19 cellular contexts compared by ENCODE assay signal in the genomic region with DNA sequence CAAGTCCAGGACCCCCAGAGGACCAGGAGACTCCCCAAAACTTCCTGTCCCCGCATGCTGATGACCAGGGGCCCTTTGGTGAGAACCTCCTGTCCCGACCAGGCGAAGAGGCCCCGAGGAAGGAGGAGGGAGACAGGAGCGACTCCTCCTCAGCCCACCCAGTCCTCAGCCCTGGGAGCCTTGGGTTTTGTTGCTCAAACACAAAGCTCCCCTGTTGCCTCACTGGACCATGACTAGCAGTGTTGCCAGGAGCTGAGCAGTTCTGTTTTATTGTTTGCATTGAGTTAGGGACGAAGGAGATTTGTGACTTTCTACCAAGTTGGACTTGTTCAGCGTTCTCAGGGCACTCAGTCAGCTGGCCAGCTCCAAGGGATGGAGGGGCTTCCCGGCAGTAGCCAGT. TPM values are rescaled to one million over a fixed set of nuclear protein-coding genes. Genes with fewer than 3 reads are reported as not detected.
DNase-seq lines count a peak whose midpoint lies in the region; ATAC-seq, FAIRE-seq and TF ChIP-seq lines count a peak whose summit lies in the region.
"Had no signal": no experiment of that assay in that cellular context is flagged by ENCODE, and none has a peak within 500 bp of the region (broad histone marks: within the 10 kb centered on the region; RNA-seq: fewer than 3 reads in every experiment).

No MANE protein-coding gene starts in this region.

- H3K27me3 ChIP-seq in H1 (replicated peaks in 1 of 4; ENCODE audit: control insufficient read depth in 3 of 4, extremely low read depth in 1 of 4, insufficient read depth in 3 of 4, low read length in 3 of 4) = no peaks in the 10 kb centered on the region
- H3K27me3 ChIP-seq in neuronal stem cell (ENCODE audit: control insufficient read depth in 3 of 3, insufficient read depth in 3 of 3, low read depth in 1 of 3, low read length in 3 of 3) = peaks cover 0 to 20% (median 0%) of the 10 kb centered on the region in 3 experiments

- no peak for TF ChIP-seq EP300 in H1 (IDR thresholded peaks at IDR 0.05; ENCODE audit: borderline replicate concordance in 1 of 2, low read depth in 2 of 2, low read length in 2 of 2)

- DNase-seq in GM03348 (ENCODE audit: low spot score) (peak; percentile 29), NOMO-1 treated with DMSO at 0.1 percent for 48 hours (lab: John Stamatoyannopoulos, UW; ENCODE audit: unreplicated experiment) (peak; percentile 76), H1 (ENCODE audit: low read depth in 1 of 2, low spot score in 2 of 2) (no peak), neuronal stem cell (ENCODE audit: low spot score) (no peak), DMS79 treated with DMSO at 0.1 percent for 48 hours (lab: John Stamatoyannopoulos, UW) (no peak)
- DNase-seq in activated naive CD4-positive, alpha-beta T cell treated with Interleukin-2 at 50 U/mL for 16 hours = no peak
- DNase-seq in naive thymus-derived CD8-positive, alpha-beta T cell = no peak
- DNase-seq: activated CD4-positive, alpha-beta T cell treated with anti-CD3 and anti-CD28 coated beads, Interleukin-2, amount 50 U/mL, for 48 hours; Calu3; naive B cell; NCI-H1417 treated with DMSO at 0.1 percent for 48 hours; NK-92 treated with Interleukin-12 subunit alpha and Interleukin-12 subunit beta, amount 100 ng/mL, for 24 hours; retina; SK-N-SH; stimulated activated CD4-positive, alpha-beta T cell treated with anti-CD3 and anti-CD28 coated beads, Interleukin-1b, Interleukin-23, amount 100 ng/mL, for 48 hours had no signal

- H2BK120ac ChIP-seq in H1 (replicated peaks; ENCODE audit: low read depth, low read length) (no peak overlapping the region), neuronal stem cell (ENCODE audit: low read depth, low read length) (no peak overlapping the region)

- WGBS in H1 (ENCODE audit: extremely low coverage in 1 of 2, insufficient coverage in 1 of 2, insufficient read length in 1 of 2, insufficient replicate concordance in 2 of 2, low coverage in 1 of 2, low lambda C conversion rate in 2 of 2, missing lambda C conversion rate in 1 of 2), 2 experiments = 81% methylated on average over 7 of the region's 8 CpGs; no CpG with 5 or more reads in 1 of the 2 experiments
- no CpG with 5 or more reads among the region's 8 CpGs for WGBS in neuronal stem cell (ENCODE audit: extremely low coverage in 2 of 2, insufficient read length in 2 of 2, insufficient replicate concordance in 1 of 2), 2 donors

- H3K18ac ChIP-seq in H1 (ENCODE audit: extremely low read depth, low read length) = no peak overlapping the region
- peak overlapping the region; percentile 79 for H3K18ac ChIP-seq in neuronal stem cell (ENCODE audit: low read length)

- H4K5ac ChIP-seq in H1 (ENCODE audit: insufficient read length, low read depth, low read length) = no peak overlapping the region

- H2BK20ac ChIP-seq in H1 (ENCODE audit: low read length) = no peak overlapping the region

- FAIRE-seq in H1 (lab: Jason Lieb, UNC) = no peak

- POLR2A ChIA-PET in H1 (lab: Charles Lee; ENCODE audit: partially characterized antibody) = no interaction called here
- POLR2A ChIA-PET in naive thymus-derived CD8-positive, alpha-beta T cell (lab: Charles Lee) = no interaction called here

- no peaks in the 10 kb centered on the region for H3K36me3 ChIP-seq in H1 (ENCODE audit: control insufficient read depth in 2 of 4, insufficient read depth in 4 of 4, low read length in 3 of 4)
- H3K36me3 ChIP-seq in neuronal stem cell (replicated peaks in 1 of 2; ENCODE audit: control insufficient read depth in 2 of 2, insufficient read depth in 2 of 2, low read length in 2 of 2) = no peaks in the 10 kb centered on the region

- H3K14ac ChIP-seq in H1 (ENCODE audit: insufficient read length) = no peak overlapping the region
- H3K14ac ChIP-seq in neuronal stem cell (ENCODE audit: low read length) = no peak overlapping the region

- no peak overlapping the region for H3K4me3 Mint-ChIP-seq in naive thymus-derived CD8-positive, alpha-beta T cell

- H3K27ac Mint-ChIP-seq in naive thymus-derived CD8-positive, alpha-beta T cell = peak overlapping the region in 2 of 10 donors; percentile 28 to 31

- no peaks in the 10 kb centered on the region for H3K27me3 Mint-ChIP-seq in naive thymus-derived CD8-positive, alpha-beta T cell

- no peak overlapping the region for H2AK5ac ChIP-seq in H1 (ENCODE audit: low read depth, low read length)
- H2AK5ac ChIP-seq in neuronal stem cell (ENCODE audit: low read depth, low read length) = no peak overlapping the region

- H3K9ac ChIP-seq in H1 (replicated peaks in 1 of 4; ENCODE audit: extremely low read depth in 1 of 4, low read depth in 3 of 4, low read length in 3 of 4) (no peak overlapping the region), neuronal stem cell (ENCODE audit: low read depth, low read length, poor library complexity) (no peak overlapping the region)
- H3K9ac ChIP-seq: SK-N-SH had no signal

- no peak overlapping the region for H4K8ac ChIP-seq in H1 (ENCODE audit: extremely low read depth, insufficient read depth, low read length)
- H4K8ac ChIP-seq in neuronal stem cell (ENCODE audit: low read depth, low read length) = no peak overlapping the region

- no peak overlapping the region for H2BK5ac ChIP-seq in H1 (ENCODE audit: low read depth, low read length)
- H2BK5ac ChIP-seq in neuronal stem cell (ENCODE audit: low read length) = no peak overlapping the region

- H3K4me3 ChIP-seq in H1 (ENCODE audit: extremely low read depth in 1 of 4, insufficient read depth in 2 of 4, low read depth in 3 of 4, low read length in 4 of 4) = no peak overlapping the region
- no peak overlapping the region for H3K4me3 ChIP-seq in neuronal stem cell (ENCODE audit: low read length in 2 of 2)

- H3K23me2 ChIP-seq in H1 (ENCODE audit: low read depth, low read length) = no peaks in the 10 kb centered on the region; the same call in 1 of the 2 replicates

- no peak for TF ChIP-seq CTCF in H1 (IDR thresholded peaks at IDR 0.05; ENCODE audit: control extremely low read depth in 1 of 3, insufficient read depth in 1 of 3, low read depth in 1 of 3, low read length in 3 of 3)

- H2BK15ac ChIP-seq in H1 (ENCODE audit: low read length) (no peak overlapping the region), neuronal stem cell (ENCODE audit: low read length) (no peak overlapping the region)

- no peak for ATAC-seq in GM18502 (IDR thresholded peaks at IDR 0.05; ENCODE audit: poor library complexity, unreplicated experiment)
- ATAC-seq in naive thymus-derived CD8-positive, alpha-beta T cell = no peak
- ATAC-seq: left lobe of liver had no signal

- H3K9me3 ChIP-seq in H1 (ENCODE audit: insufficient read depth in 2 of 2, low read depth in 1 of 2, low read length in 1 of 2) (no peaks in the 10 kb centered on the region), neuronal stem cell (replicated peaks in 1 of 2; ENCODE audit: control insufficient read depth in 2 of 2, insufficient read depth in 1 of 2, low read depth in 1 of 2, low read length in 2 of 2) (no peaks in the 10 kb centered on the region)
- H3K9me3 ChIP-seq: SK-N-SH had no signal

- 0 out of 2 replicates have a peak overlapping the region, but pooled peaks have one; percentile 3 for H2AFZ ChIP-seq in H1 (ENCODE audit: low read length)
- H2AFZ ChIP-seq in neuronal stem cell (ENCODE audit: low read length) = no peak overlapping the region

- no peak for TF ChIP-seq POLR2A in H1 (IDR thresholded peaks at IDR 0.05; ENCODE audit: control extremely low read depth in 1 of 2, low read depth in 2 of 2, low read length in 2 of 2)

- H3K79me2 ChIP-seq in H1 (ENCODE audit: control insufficient read depth in 1 of 2, insufficient read depth in 2 of 2, low read length in 2 of 2) = no peaks in the 10 kb centered on the region

- no peak overlapping the region for H3K23ac ChIP-seq in H1 (ENCODE audit: insufficient read length)
- no peak overlapping the region for H3K23ac ChIP-seq in neuronal stem cell (ENCODE audit: low read depth, low read length, poor library complexity)

- H4K91ac ChIP-seq in H1 (replicated peaks; ENCODE audit: insufficient read length, low read length) (no peak overlapping the region), neuronal stem cell (ENCODE audit: low read depth, low read length, poor library complexity) (no peak overlapping the region)

- H3K4ac ChIP-seq in H1 (replicated peaks; ENCODE audit: insufficient read length, low read depth, low read length) (no peak overlapping the region), neuronal stem cell (ENCODE audit: low read length) (no peak overlapping the region)

- H3K9me3 Mint-ChIP-seq in naive thymus-derived CD8-positive, alpha-beta T cell = no peaks in the 10 kb centered on the region
- H3K9me3 Mint-ChIP-seq: naive B cell had no signal

- CTCF ChIA-PET in H1 (lab: Charles Lee; ENCODE audit: partially characterized antibody) = interaction anchor here (0.7 to 2.7 kb wide), 5 partner anchors 7 to 330 kb away, joined by 3 to 13 read pairs (median 7); no protein-coding TSS in a partner anchor

- no peak for TF ChIP-seq RAD21 in H1 (IDR thresholded peaks at IDR 0.05 in 1 of 2, conservative IDR thresholded peaks at IDR 0.05 in 1 of 2; ENCODE audit: low read depth in 2 of 2, low read length in 2 of 2)

- no peak overlapping the region for H3K56ac ChIP-seq in H1 (replicated peaks; ENCODE audit: insufficient read length, low read depth, low read length)

- no peaks in the 10 kb centered on the region for H3K36me3 Mint-ChIP-seq in naive thymus-derived CD8-positive, alpha-beta T cell
- H3K36me3 Mint-ChIP-seq: naive B cell had no signal

- H3K79me1 ChIP-seq in H1 (ENCODE audit: low read depth, low read length) (no peaks in the 10 kb centered on the region), neuronal stem cell (ENCODE audit: low read depth, low read length) (no peaks in the 10 kb centered on the region)

- H3K4me1 Mint-ChIP-seq in naive thymus-derived CD8-positive, alpha-beta T cell = peaks cover 0 to 17% (median 2%) of the 10 kb centered on the region in 4 donors

- H2BK12ac ChIP-seq in H1 (ENCODE audit: low read depth, low read length) (no peak overlapping the region), neuronal stem cell (ENCODE audit: low read length) (no peak overlapping the region)

- no peak overlapping the region for H3K27ac ChIP-seq in H1 (ENCODE audit: low read depth, low read length)
- H3K27ac ChIP-seq in neuronal stem cell (replicated peaks; ENCODE audit: low read length) = no peak overlapping the region

- H4K20me1 ChIP-seq in H1 (replicated peaks in 1 of 2; ENCODE audit: control insufficient read depth in 1 of 2, insufficient read depth in 2 of 2, low read length in 2 of 2) = no peaks in the 10 kb centered on the region

- no peak overlapping the region for H3K4me2 ChIP-seq in H1 (ENCODE audit: insufficient read depth in 1 of 2, low read depth in 2 of 2, low read length in 2 of 2)
- H3K4me2 ChIP-seq in neuronal stem cell (ENCODE audit: insufficient read depth, low read length, poor library complexity, severe bottlenecking) = no peak overlapping the region
- H3K4me2 ChIP-seq: SK-N-SH had no signal

- H3K4me1 ChIP-seq in H1 (replicated peaks in 1 of 4; ENCODE audit: control insufficient read depth in 3 of 4, insufficient read depth in 4 of 4, low read length in 3 of 4) = no peaks in the 10 kb centered on the region
- peaks cover 8 to 9% of the 10 kb centered on the region in 2 donors for H3K4me1 ChIP-seq in neuronal stem cell (ENCODE audit: control insufficient read depth in 2 of 2, insufficient read depth in 1 of 2, low read depth in 1 of 2, low read length in 2 of 2)

RNA-seq across cellular contexts. Expression of gene UMODL1, which starts 10.0 kb away (rescaled TPM):
- not detected in 2 replicates for total RNA-seq in H1 (2021; fragmentation: NEBNext Ultra II Directional; extraction: Animal tissue kit (Norgen Biotek cat#: 25700))
- 0.02 TPM in 1 of 2 replicates, not detected in the other for polyA plus RNA-seq in H1 (2011; rRNA removed)
- polyA plus RNA-seq in H1 (2011; cell fraction: cytosol; rRNA removed) = not detected
- polyA plus RNA-seq in H1 (2011; cell fraction: nucleus; rRNA removed) = not detected
- not detected in 4 replicates for polyA plus RNA-seq in H1 (2012, experiment 1 of 2)
- not detected for polyA plus RNA-seq in H1 (2012, experiment 2 of 2)
- polyA plus RNA-seq in H1 (2013, experiment 1 of 2) = not detected
- polyA plus RNA-seq in H1 (2013, experiment 2 of 2) = not detected
- polyA minus RNA-seq in H1 (2011; rRNA and poly(A)+ RNA removed) = not detected in 2 replicates
- polyA minus RNA-seq in H1 (2011; cell fraction: cytosol; rRNA and poly(A)+ RNA removed) = not detected
- not detected for polyA minus RNA-seq in H1 (2011; cell fraction: nucleus; rRNA and poly(A)+ RNA removed)
- polyA plus RNA-seq in neuronal stem cell (2013, experiment 1 of 2) = not detected
- not detected for polyA plus RNA-seq in neuronal stem cell (2013, experiment 2 of 2)
- 1 to 10 TPM; 2.7 to 3.1 TPM for total RNA-seq in naive thymus-derived CD8-positive, alpha-beta T cell
- under 1 TPM; 0.03 to 0.07 (median 0.06) TPM for polyA plus RNA-seq in naive thymus-derived CD8-positive, alpha-beta T cell
- total RNA-seq: Calu3, dermis microvascular lymphatic vessel endothelial cell had no signal
- polyA plus RNA-seq: adipose tissue, SK-N-SH had no signal

Comparison
In these comparisons a context has a peak if more than half of its experiments do, and no peak if none do; other contexts are left out.
1. DNase-seq: peak in GM03348 (single experiment) and NOMO-1 treated with DMSO at 0.1 percent for 48 hours (single experiment); none in H1 (0 of 2), neuronal stem cell (single experiment), DMS79 treated with DMSO at 0.1 percent for 48 hours (single experiment), activated naive CD4-positive, alpha-beta T cell treated with Interleukin-2 at 50 U/mL for 16 hours (single experiment) and naive thymus-derived CD8-positive, alpha-beta T cell (0 of 10).